ENCODE assay signal across 18 cellular contexts in genomic region chr7:37758467-37758866, GRCh38.
"Had no signal": no experiment of that assay in that cellular context is flagged by ENCODE, and none has a peak within 500 bp of the region (broad histone marks: within the 10 kb centered on the region; RNA-seq: fewer than 3 reads in every experiment).

No MANE protein-coding gene starts in this region.

- ATAC-seq: activated CD4-positive, CD25-positive, alpha-beta regulatory T cell treated with anti-CD3 and anti-CD28 coated beads, Interleukin-2, amount 50 U/mL, for 24 hours; activated CD8-positive, alpha-beta memory T cell treated with anti-CD3 and anti-CD28 coated beads, Interleukin-2, amount 10 ng/mL, durations not matched to agents 7 days and 5 days; activated CD8-positive, alpha-beta T cell treated with anti-CD3 and anti-CD28 coated beads for 36 hours; naive thymus-derived CD8-positive, alpha-beta T cell had no signal

- H3K36me3 Mint-ChIP-seq: activated CD8-positive, alpha-beta memory T cell treated with anti-CD3 and anti-CD28 coated beads, Interleukin-2, amount 10 ng/mL, durations not matched to agents 7 days and 5 days; activated naive CD4-positive, alpha-beta T cell treated with anti-CD3 and anti-CD28 coated beads, Interleukin-2, amount 10 ng/mL, durations not matched to agents 7 days and 5 days; naive thymus-derived CD8-positive, alpha-beta T cell; neural progenitor cell; type B pancreatic cell had no signal

- DNase-seq: activated CD4-positive, alpha-beta T cell treated with anti-CD3 and anti-CD28 coated beads, Interleukin-2, amount 10 ng/mL, durations not matched to agents 24 days and 14 days; activated CD8-positive, alpha-beta memory T cell treated with anti-CD3 and anti-CD28 coated beads, Interleukin-2, amount 10 ng/mL, durations not matched to agents 7 days and 5 days; activated CD8-positive, alpha-beta T cell treated with anti-CD3 and anti-CD28 coated beads for 36 hours; activated effector memory CD4-positive, alpha-beta T cell treated with anti-CD3 and anti-CD28 coated beads, Interleukin-2, amount 50 U/mL, for 16 hours; activated naive CD4-positive, alpha-beta T cell treated with anti-CD3 and anti-CD28 coated beads, Interleukin-2, amount 10 ng/mL, durations not matched to agents 7 days and 5 days; activated T-cell treated with anti-CD3 and anti-CD28 coated beads for 4 hours; amygdala; cerebellar nuclear complex; kidney; naive thymus-derived CD8-positive, alpha-beta T cell; spleen; stimulated activated CD4-positive, alpha-beta T cell treated with anti-CD3 and anti-CD28 coated beads, Interleukin-4, amount 100 ng/mL, for 24 hours; stimulated activated naive CD4-positive, alpha-beta T cell treated with Interleukin-2 at 50 U/mL for 16 hours had no signal

- FAIRE-seq: endometrium, kidney had no signal

- H3K9me3 Mint-ChIP-seq: activated CD4-positive, alpha-beta T cell treated with anti-CD3 and anti-CD28 coated beads, Interleukin-2, amount 10 ng/mL, durations not matched to agents 24 days and 14 days; activated CD8-positive, alpha-beta T cell treated with anti-CD3 and anti-CD28 coated beads for 36 hours; activated naive CD4-positive, alpha-beta T cell treated with anti-CD3 and anti-CD28 coated beads, Interleukin-2, amount 10 ng/mL, durations not matched to agents 7 days and 5 days; neural progenitor cell; T-helper 2 cell treated with Interferon-gamma antibody and Interleukin-4, amounts not matched to agents 5 μg/mL and 100 μg/mL, for 36 hours; type B pancreatic cell had no signal

- H3K27ac Mint-ChIP-seq: activated CD4-positive, alpha-beta T cell treated with anti-CD3 and anti-CD28 coated beads, Interleukin-2, amount 10 ng/mL, durations not matched to agents 24 days and 14 days; activated CD8-positive, alpha-beta memory T cell treated with anti-CD3 and anti-CD28 coated beads, Interleukin-2, amount 10 ng/mL, durations not matched to agents 7 days and 5 days; activated CD8-positive, alpha-beta T cell treated with anti-CD3 and anti-CD28 coated beads for 36 hours; activated naive CD4-positive, alpha-beta T cell treated with anti-CD3 and anti-CD28 coated beads, Interleukin-2, amount 10 ng/mL, durations not matched to agents 7 days and 5 days; naive thymus-derived CD8-positive, alpha-beta T cell; neural progenitor cell; T-helper 2 cell treated with Interferon-gamma antibody and Interleukin-4, amounts not matched to agents 5 μg/mL and 100 μg/mL, for 36 hours; type B pancreatic cell had no signal

- H3K4me3 Mint-ChIP-seq: activated CD4-positive, alpha-beta T cell treated with anti-CD3 and anti-CD28 coated beads, Interleukin-2, amount 10 ng/mL, durations not matched to agents 24 days and 14 days; activated CD8-positive, alpha-beta memory T cell treated with anti-CD3 and anti-CD28 coated beads, Interleukin-2, amount 10 ng/mL, durations not matched to agents 7 days and 5 days; activated CD8-positive, alpha-beta T cell treated with anti-CD3 and anti-CD28 coated beads for 36 hours; activated naive CD4-positive, alpha-beta T cell treated with anti-CD3 and anti-CD28 coated beads, Interleukin-2, amount 10 ng/mL, durations not matched to agents 7 days and 5 days; naive thymus-derived CD8-positive, alpha-beta T cell; neural progenitor cell; T-helper 2 cell treated with Interferon-gamma antibody and Interleukin-4, amounts not matched to agents 5 μg/mL and 100 μg/mL, for 36 hours; type B pancreatic cell had no signal

- H3K4me1 Mint-ChIP-seq: activated CD4-positive, alpha-beta T cell treated with anti-CD3 and anti-CD28 coated beads, Interleukin-2, amount 10 ng/mL, durations not matched to agents 24 days and 14 days; activated CD8-positive, alpha-beta memory T cell treated with anti-CD3 and anti-CD28 coated beads, Interleukin-2, amount 10 ng/mL, durations not matched to agents 7 days and 5 days; activated naive CD4-positive, alpha-beta T cell treated with anti-CD3 and anti-CD28 coated beads, Interleukin-2, amount 10 ng/mL, durations not matched to agents 7 days and 5 days had no signal
